ENCODE assay signal across 15 cellular contexts in the genomic region with DNA sequence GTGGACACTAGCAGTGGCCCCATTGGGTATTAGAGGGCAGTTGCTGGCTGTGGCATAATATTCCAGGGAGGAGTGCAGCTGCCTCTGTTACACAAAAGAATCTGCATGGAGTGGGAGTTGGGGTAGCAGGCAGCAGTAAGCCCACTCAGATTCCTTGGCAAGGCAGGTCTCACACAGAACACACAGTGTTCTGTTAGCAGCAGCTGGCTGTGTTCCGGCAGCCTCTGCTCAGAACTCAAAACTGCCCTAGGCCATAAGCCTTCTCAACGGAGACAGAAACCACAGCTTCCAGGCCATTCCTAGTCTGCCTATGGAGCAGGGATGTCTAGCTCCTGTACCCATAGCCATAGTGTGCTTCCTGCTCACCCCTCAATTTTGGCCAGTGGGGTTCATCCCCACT.
"Had no signal": no experiment of that assay in that cellular context is flagged by ENCODE, and none has a peak within 500 bp of the region (broad histone marks: within the 10 kb centered on the region; RNA-seq: fewer than 3 reads in every experiment).

No MANE protein-coding gene starts in this region.

- H3K36me3 ChIP-seq: heart left ventricle, prostate gland, suprapubic skin had no signal

- H3K4me3 Mint-ChIP-seq: activated CD4-positive, alpha-beta T cell treated with anti-CD3 and anti-CD28 coated beads, Interleukin-2, amount 10 ng/mL, durations not matched to agents 7 days and 5 days; activated naive CD8-positive, alpha-beta T cell; effector memory CD8-positive, alpha-beta T cell; immature natural killer cell; naive thymus-derived CD8-positive, alpha-beta T cell; stimulated activated naive CD8-positive, alpha-beta T cell treated with anti-CD3 and anti-CD28 coated beads, Interleukin-15, Interleukin-2, amounts not matched to agents 100 ng/mL and 50 ng/mL, for 24 hours; type B pancreatic cell had no signal

- H3K27me3 Mint-ChIP-seq: activated CD4-positive, alpha-beta T cell treated with anti-CD3 and anti-CD28 coated beads, Interleukin-2, amount 10 ng/mL, durations not matched to agents 7 days and 5 days; activated naive CD8-positive, alpha-beta T cell; effector memory CD8-positive, alpha-beta T cell; naive thymus-derived CD8-positive, alpha-beta T cell; stimulated activated naive CD8-positive, alpha-beta T cell treated with anti-CD3 and anti-CD28 coated beads, Interleukin-15, Interleukin-2, amounts not matched to agents 100 ng/mL and 50 ng/mL, for 24 hours; type B pancreatic cell had no signal

- DNase-seq: activated CD4-positive, alpha-beta T cell treated with anti-CD3 and anti-CD28 coated beads, Interleukin-2, amount 10 ng/mL, durations not matched to agents 7 days and 5 days; activated gamma-delta T cell treated with Interleukin-2 at 50 U/mL for 16 hours; dermis blood vessel endothelial cell; effector memory CD8-positive, alpha-beta T cell; immature natural killer cell; left cardiac atrium; mucosa of descending colon; naive thymus-derived CD8-positive, alpha-beta T cell had no signal

- H3K36me3 Mint-ChIP-seq: activated naive CD8-positive, alpha-beta T cell; immature natural killer cell; naive thymus-derived CD8-positive, alpha-beta T cell; type B pancreatic cell had no signal

- H3K27ac Mint-ChIP-seq: activated CD4-positive, alpha-beta T cell treated with anti-CD3 and anti-CD28 coated beads, Interleukin-2, amount 10 ng/mL, durations not matched to agents 7 days and 5 days; activated naive CD8-positive, alpha-beta T cell; effector memory CD8-positive, alpha-beta T cell; immature natural killer cell; stimulated activated naive CD8-positive, alpha-beta T cell treated with anti-CD3 and anti-CD28 coated beads, Interleukin-15, Interleukin-2, amounts not matched to agents 100 ng/mL and 50 ng/mL, for 24 hours; type B pancreatic cell had no signal

- H3K4me1 ChIP-seq: prostate gland had no signal

- H3K27me3 ChIP-seq: heart left ventricle, suprapubic skin had no signal

- H3K9me3 ChIP-seq: heart left ventricle, mucosa of descending colon, prostate gland, suprapubic skin had no signal

- H3K4me3 ChIP-seq: heart left ventricle, lung, mucosa of descending colon, prostate gland, suprapubic skin had no signal

- H3K9me3 Mint-ChIP-seq: activated CD4-positive, alpha-beta T cell treated with anti-CD3 and anti-CD28 coated beads, Interleukin-2, amount 10 ng/mL, durations not matched to agents 7 days and 5 days; stimulated activated naive CD8-positive, alpha-beta T cell treated with anti-CD3 and anti-CD28 coated beads, Interleukin-15, Interleukin-2, amounts not matched to agents 100 ng/mL and 50 ng/mL, for 24 hours; type B pancreatic cell had no signal

- H3K4me1 Mint-ChIP-seq: activated CD4-positive, alpha-beta T cell treated with anti-CD3 and anti-CD28 coated beads, Interleukin-2, amount 10 ng/mL, durations not matched to agents 7 days and 5 days; immature natural killer cell; naive thymus-derived CD8-positive, alpha-beta T cell had no signal

- H3K27ac ChIP-seq: heart left ventricle, prostate gland, suprapubic skin had no signal
